ENCODE assay signal across 22 cellular contexts in genomic region chr10:32273326-32273725, GRCh38.
"Had no signal": no experiment of that assay in that cellular context is flagged by ENCODE, and none has a peak within 500 bp of the region (broad histone marks: within the 10 kb centered on the region; RNA-seq: fewer than 3 reads in every experiment).

No MANE protein-coding gene starts in this region.

- H3K27me3 Mint-ChIP-seq: activated B cell treated with CpG ODN at 0.5 μM for 24 hours; activated naive CD4-positive, alpha-beta T cell treated with anti-CD3 and anti-CD28 coated beads, Interleukin-2, amount 50 U/mL, for 24 hours; naive thymus-derived CD4-positive, alpha-beta T cell; stimulated activated memory B cell treated with anti-CD40 and anti-IgM and Interleukin-4, amounts not matched to agents 10 μg/mL and 1 μg/mL and 100 μg/mL, for 72 hours had no signal

- DNase-seq: activated B cell treated with CpG ODN at 0.5 μM for 24 hours; activated CD4-positive, alpha-beta T cell treated with anti-CD3 and anti-CD28 coated beads for 4 hours; activated CD4-positive, alpha-beta T cell treated with anti-CD3 and anti-CD28 coated beads, Interleukin-2, amount 50 U/mL, for 48 hours; activated gamma-delta T cell; anterior cingulate cortex; body of pancreas; effector CD4-positive, alpha-beta T cell; erythroblast; foreskin keratinocyte; kidney; lower lobe of right lung; naive thymus-derived CD4-positive, alpha-beta T cell; small intestine; stimulated activated CD4-positive, alpha-beta T cell treated with anti-CD3 and anti-CD28 coated beads, Interleukin-2, amount 100 ng/mL, for 24 hours; upper lobe of left lung had no signal

- H3K27me3 ChIP-seq: body of pancreas, cardiac muscle cell, foreskin keratinocyte, upper lobe of left lung had no signal

- H3K27ac ChIP-seq: body of pancreas, cardiac muscle cell, foreskin keratinocyte, lower lobe of right lung had no signal

- ATAC-seq: body of pancreas; foreskin keratinocyte; lower lobe of right lung; naive thymus-derived CD4-positive, alpha-beta T cell; sciatic nerve; stimulated activated memory B cell treated with anti-CD40 and anti-IgM and Interleukin-4, amounts not matched to agents 10 μg/mL and 1 μg/mL and 100 μg/mL, for 72 hours had no signal

- H3K27ac Mint-ChIP-seq: activated B cell treated with CpG ODN at 0.5 μM for 24 hours; activated T-helper 1 cell treated with anti-CD3 and anti-CD28 coated beads, Interleukin-12 subunit alpha, Interleukin-12 subunit beta, Interleukin-2, Interleukin-4 antibody, amounts not matched to agents 30 ng/mL and 10 ng/mL and 1 ng/mL, durations not matched to agents 14 hours and 24 hours and 36 hours; stimulated activated memory B cell treated with anti-CD40 and anti-IgM and Interleukin-4, amounts not matched to agents 10 μg/mL and 1 μg/mL and 100 μg/mL, for 72 hours; T-helper 2 cell treated with Interferon-gamma antibody and Interleukin-4, amounts not matched to agents 5 μg/mL and 100 μg/mL, for 36 hours had no signal

- H3K4me3 Mint-ChIP-seq: activated B cell treated with CpG ODN at 0.5 μM for 24 hours; activated naive CD4-positive, alpha-beta T cell treated with anti-CD3 and anti-CD28 coated beads, Interleukin-2, amount 50 U/mL, for 24 hours; activated T-helper 1 cell treated with anti-CD3 and anti-CD28 coated beads, Interleukin-12 subunit alpha, Interleukin-12 subunit beta, Interleukin-2, Interleukin-4 antibody, amounts not matched to agents 30 ng/mL and 10 ng/mL and 1 ng/mL, durations not matched to agents 14 hours and 24 hours and 36 hours; naive thymus-derived CD4-positive, alpha-beta T cell; neural crest cell; stimulated activated memory B cell treated with anti-CD40 and anti-IgM and Interleukin-4, amounts not matched to agents 10 μg/mL and 1 μg/mL and 100 μg/mL, for 72 hours; T-helper 2 cell treated with Interferon-gamma antibody and Interleukin-4, amounts not matched to agents 5 μg/mL and 100 μg/mL, for 36 hours had no signal

- H3K9me3 Mint-ChIP-seq: activated B cell treated with CpG ODN at 0.5 μM for 24 hours; activated naive CD4-positive, alpha-beta T cell treated with anti-CD3 and anti-CD28 coated beads, Interleukin-2, amount 50 U/mL, for 24 hours; activated T-helper 1 cell treated with anti-CD3 and anti-CD28 coated beads, Interleukin-12 subunit alpha, Interleukin-12 subunit beta, Interleukin-2, Interleukin-4 antibody, amounts not matched to agents 30 ng/mL and 10 ng/mL and 1 ng/mL, durations not matched to agents 14 hours and 24 hours and 36 hours; naive thymus-derived CD4-positive, alpha-beta T cell; neural crest cell; stimulated activated memory B cell treated with anti-CD40 and anti-IgM and Interleukin-4, amounts not matched to agents 10 μg/mL and 1 μg/mL and 100 μg/mL, for 72 hours; T-helper 2 cell treated with Interferon-gamma antibody and Interleukin-4, amounts not matched to agents 5 μg/mL and 100 μg/mL, for 36 hours had no signal

- H3K9me3 ChIP-seq: body of pancreas, lower lobe of right lung, upper lobe of left lung had no signal

- H3K4me1 Mint-ChIP-seq: neural crest cell had no signal
